In genomic region chr15:70104227-70104626, GRCh38 we compare ENCODE assay signal across 19 cellular contexts. TPM values are rescaled to one million over a fixed set of nuclear protein-coding genes. Genes with fewer than 3 reads are reported as not detected.
A peak's percentile ranks its signal among the peaks of the same experiment; 100 is the strongest.
DNase-seq lines count a peak whose midpoint lies in the region; ATAC-seq and TF ChIP-seq lines count a peak whose summit lies in the region.
"Had no signal": no experiment of that assay in that cellular context is flagged by ENCODE, and none has a peak within 500 bp of the region (broad histone marks: within the 10 kb centered on the region; RNA-seq: fewer than 3 reads in every experiment).

No MANE protein-coding gene starts in this region.

- H3K36me3 ChIP-seq in MM.1S (replicated peaks; ENCODE audit: insufficient read depth, low read length) (no peaks in the 10 kb centered on the region), Panc1 (ENCODE audit: control insufficient read depth, insufficient read depth, low read length) (no peaks in the 10 kb centered on the region), right lobe of liver (no peaks in the 10 kb centered on the region), PC-9 (ENCODE audit: low read depth) (no peaks in the 10 kb centered on the region)
- H3K36me3 ChIP-seq: Peyer's patch had no signal

- BruUV-seq in Panc1 (replicated peaks; lab: Mats Ljungman, UMichigan) (no TSS peak), PC-9 (replicated peaks; lab: Mats Ljungman, UMichigan) (no TSS peak)

- no peak overlapping the region for H3K9ac ChIP-seq in MM.1S (ENCODE audit: low read length)
- H3K9ac ChIP-seq: GM23248 had no signal

- H3K4me2 ChIP-seq in MM.1S (ENCODE audit: low read depth, low read length) (0 out of 2 replicates have a peak overlapping the region, but pooled peaks have one; percentile 75), PC-9 (no peak overlapping the region)

- CTCF ChIA-PET in Panc1 (lab: Charles Lee) = no interaction called here
- CTCF ChIA-PET in PC-9 (lab: Charles Lee) = no interaction called here

- no peak overlapping the region for H3K4me3 ChIP-seq in MM.1S (ENCODE audit: low read length)
- no peak overlapping the region for H3K4me3 ChIP-seq in Panc1 (ENCODE audit: low read depth in 2 of 2, low read length in 2 of 2)
- H3K4me3 ChIP-seq in right lobe of liver = peak overlapping the region in 1 of 3 donors; percentile 6
- no peak overlapping the region for H3K4me3 ChIP-seq in PC-9
- H3K4me3 ChIP-seq: GM23248, Peyer's patch had no signal

- DNase-seq in MM.1S (no peak), Panc1 (ENCODE audit: low read depth, low spot score) (no peak), right lobe of liver (peak in 1 of 3 donors; percentile 70), D341Med (ENCODE audit: low spot score) (no peak), NCI-H1092 (lab: John Stamatoyannopoulos, UW) (no peak), PC-9 (no peak)
- DNase-seq: DMS 273 treated with DMSO at 0.1 percent for 48 hours, DND-41, GM23248, HCEC 1CT, IMR-90, NCI-H1048, NCI-H187 treated with DMSO at 0.1 percent for 48 hours, NCI-H345, NCI-H526 treated with DMSO at 0.1 percent for 48 hours, T-helper 17 cell had no signal

- H3K79me2 ChIP-seq in MM.1S (ENCODE audit: low read length) (0 out of 2 replicates have a peak, but pooled peaks cover under 1% of the 10 kb centered on the region), PC-9 (ENCODE audit: low read depth) (no peaks in the 10 kb centered on the region)

- H3K4me1 ChIP-seq in MM.1S (ENCODE audit: low read length) = peaks cover 35% of the 10 kb centered on the region
- H3K4me1 ChIP-seq in Panc1 (ENCODE audit: control insufficient read depth, insufficient read depth, low read length) = peaks cover 24% of the 10 kb centered on the region
- peaks cover 0 to 44% (median 20%) of the 10 kb centered on the region in 4 donors for H3K4me1 ChIP-seq in right lobe of liver
- H3K4me1 ChIP-seq in PC-9 (replicated peaks; ENCODE audit: insufficient read depth) = peaks cover 22% of the 10 kb centered on the region

- H4K20me1 ChIP-seq in MM.1S (ENCODE audit: insufficient read depth, low read length) (no peaks in the 10 kb centered on the region), PC-9 (ENCODE audit: insufficient read depth) (no peaks in the 10 kb centered on the region)

- intact Hi-C loops in Panc1 (cut with micrococcal nuclease; ENCODE audit: unreplicated experiment) (no loop called here), right lobe of liver (cut with DNase I) (no loop called here), PC-9 (cut with micrococcal nuclease; ENCODE audit: unreplicated experiment) (no loop called here)

- ATAC-seq in Panc1 = no peak
- ATAC-seq in right lobe of liver = peak; percentile 25 to 52 (median 34)
- ATAC-seq: T-helper 17 cell had no signal

- WGBS in right lobe of liver (ENCODE audit: insufficient coverage, low coverage, low lambda C conversion rate, missing lambda C conversion rate) = 34% methylated on average over 5 of the region's 6 CpGs

- H3K27me3 ChIP-seq in MM.1S (replicated peaks; ENCODE audit: insufficient read depth, low read length) (no peaks in the 10 kb centered on the region), Panc1 (ENCODE audit: control insufficient read depth, insufficient read depth, low read length) (no peaks in the 10 kb centered on the region), right lobe of liver (no peaks in the 10 kb centered on the region), PC-9 (ENCODE audit: insufficient read depth, low read depth) (no peaks in the 10 kb centered on the region)
- H3K27me3 ChIP-seq: Peyer's patch had no signal

- POLR2A ChIA-PET in Panc1 (lab: Charles Lee) = no interaction called here
- POLR2A ChIA-PET in PC-9 (lab: Charles Lee; ENCODE audit: unreplicated experiment) = no interaction called here

- TF ChIP-seq CTCF in 22Rv1 (IDR thresholded peaks at IDR 0.05) (peak; percentile 25; the same call in 1 of the 2 replicates), MM.1S (IDR thresholded peaks at IDR 0.05; ENCODE audit: low read length) (no peak), Panc1 (IDR thresholded peaks at IDR 0.05) (0 out of 2 replicates have a peak, but pooled peaks have one; percentile 9), right lobe of liver (IDR thresholded peaks at IDR 0.05) (peak in 1 of 4 donors; percentile 5), PC-9 (conservative IDR thresholded peaks at IDR 0.05) (no peak)

- H3K9me2 ChIP-seq in MM.1S (replicated peaks; ENCODE audit: insufficient read depth, low read length) (no peaks in the 10 kb centered on the region), PC-9 (ENCODE audit: insufficient read depth) (no peaks in the 10 kb centered on the region)

- no peak overlapping the region for H2AFZ ChIP-seq in MM.1S (ENCODE audit: low read length)
- no peak overlapping the region for H2AFZ ChIP-seq in PC-9
- H2AFZ ChIP-seq: GM23248 had no signal

- no peaks in the 10 kb centered on the region for H3K9me3 ChIP-seq in MM.1S (replicated peaks; ENCODE audit: insufficient read depth, low read length)
- no peaks in the 10 kb centered on the region for H3K9me3 ChIP-seq in Panc1 (ENCODE audit: control insufficient read depth, insufficient read depth, low read depth, low read length)
- no peaks in the 10 kb centered on the region for H3K9me3 ChIP-seq in right lobe of liver
- no peaks in the 10 kb centered on the region for H3K9me3 ChIP-seq in PC-9 (ENCODE audit: insufficient read depth, low read depth)
- H3K9me3 ChIP-seq: Peyer's patch had no signal

- peaks cover 21% of the 10 kb centered on the region for H3F3A ChIP-seq in MM.1S (ENCODE audit: insufficient read depth, low read length)
- H3F3A ChIP-seq in PC-9 (ENCODE audit: insufficient read depth, low read depth) = no peaks in the 10 kb centered on the region

- in situ Hi-C loops in Panc1 (cut with HindIII; ENCODE audit: low pct_unique_long_range_greater_than_20kb, low sequenced_read_pairs) = no loop called here

- TF ChIP-seq POLR2A in right lobe of liver (IDR thresholded peaks at IDR 0.05) = no peak

- H3K27ac ChIP-seq in 22Rv1 (no peak overlapping the region), MM.1S (ENCODE audit: low read length) (no peak overlapping the region), Panc1 (ENCODE audit: low read length) (no peak overlapping the region; the same call in 1 of the 2 replicates), right lobe of liver (peak overlapping the region in 1 of 3 donors; percentile 88), PC-9 (no peak overlapping the region)
- H3K27ac ChIP-seq: GM23248, HL-60, Peyer's patch had no signal

RNA-seq across cellular contexts. Expression of gene TLE3, which starts 6.5 kb away (rescaled TPM):
- total RNA-seq in Panc1 (2021; ENCODE audit: unreplicated experiment) (132 TPM), right lobe of liver (10 to 100 TPM in 5 of 6 experiments, 1 to 10 TPM in 1; 8.9 to 38.2 (median 21.2) TPM), PC-9 (2021) (51.3 and 72.4 TPM in 2 replicates)
- 94.7 TPM for polyA plus RNA-seq in Panc1 (2012; ENCODE audit: insufficient read length)

Comparison
In these comparisons a context has a peak if more than half of its experiments do, and no peak if none do; other contexts are left out.
1. CTCF ChIP-seq: peak in 22Rv1 (single experiment) and Panc1 (single experiment); none in MM.1S (single experiment) and PC-9 (single experiment).